9 cellular contexts compared by ENCODE assay signal in the genomic region with DNA sequence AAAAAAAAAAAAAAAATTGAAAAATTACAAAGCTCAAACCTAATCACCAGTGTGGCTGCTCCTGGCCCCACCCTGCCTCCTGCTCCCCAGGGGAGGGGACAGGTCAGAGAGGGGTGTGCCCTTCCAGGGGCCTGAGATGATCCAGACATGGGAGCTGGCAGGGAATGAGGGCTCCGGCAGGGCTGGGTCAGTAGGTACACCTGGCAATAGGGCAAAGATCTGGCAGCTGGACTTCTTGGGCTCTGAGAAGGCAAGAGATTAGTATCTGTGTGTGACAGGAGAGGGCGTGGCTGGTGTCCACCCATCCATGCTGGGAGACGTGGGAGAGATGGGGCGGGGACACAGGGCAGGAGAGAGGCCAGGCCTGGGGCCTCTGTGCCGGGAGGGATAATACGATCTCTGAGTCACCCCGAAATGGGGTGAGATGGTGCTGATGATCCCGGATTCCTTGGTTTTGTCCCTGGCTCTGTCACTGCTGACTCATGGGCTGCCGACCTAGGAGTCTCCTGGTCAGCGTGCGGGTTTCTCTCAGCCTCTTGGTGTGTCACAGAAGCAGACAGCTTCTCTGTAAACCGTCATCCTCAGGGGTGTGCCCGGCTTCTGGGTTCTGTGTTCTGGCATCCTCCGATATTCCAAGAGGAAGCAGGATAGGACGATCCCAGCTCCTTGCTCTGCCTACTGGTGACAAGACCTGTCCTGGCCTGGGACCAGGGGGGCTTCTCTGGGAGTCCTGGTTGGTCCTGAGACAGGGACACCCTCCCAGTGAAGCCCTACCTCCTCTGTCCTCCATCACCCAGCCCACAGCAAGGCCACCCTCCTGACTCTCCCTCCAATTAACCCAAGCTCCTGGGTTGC. TPM values are rescaled to one million over a fixed set of nuclear protein-coding genes. Genes with fewer than 3 reads are reported as not detected.
A peak's percentile ranks its signal among the peaks of the same experiment; 100 is the strongest.
DNase-seq lines count a peak whose midpoint lies in the region; ATAC-seq and TF ChIP-seq lines count a peak whose summit lies in the region.
"Had no signal": no experiment of that assay in that cellular context is flagged by ENCODE, and none has a peak within 500 bp of the region (broad histone marks: within the 10 kb centered on the region; RNA-seq: fewer than 3 reads in every experiment).

No MANE protein-coding gene starts in this region.

- 75 to 83% (median 79%) methylated on average over 11 to 15 of the region's 15 CpGs for WGBS in spleen, 5 donors

- H3K27me3 ChIP-seq in HCT116 (ENCODE audit: insufficient read depth, low read length) (no peaks in the 10 kb centered on the region), spleen (replicated peaks in 1 of 7) (no peaks in the 10 kb centered on the region)
- H3K27me3 ChIP-seq: dorsolateral prefrontal cortex had no signal

- H2AFZ ChIP-seq in HCT116 (ENCODE audit: low read depth, low read length, poor library complexity, severe bottlenecking), result no peak overlapping the region

- no peak overlapping the region for H3K4me3 Mint-ChIP-seq in stimulated activated effector memory CD8-positive, alpha-beta T cell treated with anti-CD3 and anti-CD28 coated beads, Interleukin-12 subunit alpha, Interleukin-12 subunit beta, amount 100 ng/mL, for 72 hours

- no peaks in the 10 kb centered on the region for H4K20me1 ChIP-seq in HCT116 (ENCODE audit: insufficient read depth)

- H3K27ac Mint-ChIP-seq in stimulated activated effector memory CD8-positive, alpha-beta T cell treated with anti-CD3 and anti-CD28 coated beads, Interleukin-12 subunit alpha, Interleukin-12 subunit beta, amount 100 ng/mL, for 72 hours, result no peak overlapping the region

- H3K4me1 ChIP-seq in HCT116 (ENCODE audit: control insufficient read depth in 1 of 2, insufficient read depth in 2 of 2, low read length in 2 of 2), result peaks cover 60 to 78% of the 10 kb centered on the region in 2 experiments
- H3K4me1 ChIP-seq in spleen, result peaks cover 6 to 21% (median 15%) of the 10 kb centered on the region in 6 donors

- TF ChIP-seq RAD21 in HCT116 (IDR thresholded peaks at IDR 0.05; ENCODE audit: low read depth), result no peak

- CTCF ChIA-PET in HCT116 (lab: Charles Lee), result interaction anchor here (0.5 to 1.1 kb wide), 3 partner anchors 11 to 84 kb away, joined by 3 read pairs; a partner anchor contains a TSS

- peaks cover 11% of the 10 kb centered on the region for H3K4me1 Mint-ChIP-seq in stimulated activated effector memory CD8-positive, alpha-beta T cell treated with anti-CD3 and anti-CD28 coated beads, Interleukin-12 subunit alpha, Interleukin-12 subunit beta, amount 100 ng/mL, for 72 hours

- no peak for TF ChIP-seq POLR2A in HCT116 (IDR thresholded peaks at IDR 0.05; ENCODE audit: borderline replicate concordance, extremely low read depth, insufficient read depth, insufficient read length)
- TF ChIP-seq POLR2A in spleen (IDR thresholded peaks at IDR 0.05), result no peak

- TF ChIP-seq CTCF in HCT116 (IDR thresholded peaks at IDR 0.05 in 2 of 3, conservative IDR thresholded peaks at IDR 0.05 in 1 of 3; ENCODE audit: borderline replicate concordance in 1 of 3, insufficient read depth in 1 of 3, low read depth in 2 of 3, low read length in 2 of 3) (no peak), fibroblast of pulmonary artery (IDR thresholded peaks at IDR 0.05; ENCODE audit: low read length, missing control alignments) (no peak), spleen (IDR thresholded peaks at IDR 0.05 in 8 of 11, conservative IDR thresholded peaks at IDR 0.05 in 3 of 11) (no peak)

- no TSS peak for BruUV-seq in HCT116 (replicated peaks; lab: Mats Ljungman, UMichigan)

- POLR2A ChIA-PET in HCT116 (lab: Charles Lee), result interaction anchor here (1.0 to 3.5 kb wide), 10 partner anchors 8 to 198 kb away, joined by 3 to 30 read pairs (median 6); a partner anchor contains a TSS

- no peaks in the 10 kb centered on the region for H3K9me3 Mint-ChIP-seq in stimulated activated effector memory CD8-positive, alpha-beta T cell treated with anti-CD3 and anti-CD28 coated beads, Interleukin-12 subunit alpha, Interleukin-12 subunit beta, amount 100 ng/mL, for 72 hours

- H3K79me2 ChIP-seq in HCT116 (ENCODE audit: insufficient read depth, low read length), result no peaks in the 10 kb centered on the region

- DNase-seq in HCT116 (ENCODE audit: low read depth, low spot score) (peak; percentile 93), SHP77 (lab: John Stamatoyannopoulos, UW) (peak; percentile 17 to 60), fibroblast of pulmonary artery (ENCODE audit: low read depth) (peak; percentile 66), spleen (peak; percentile 56), DMS114 treated with DMSO at 0.1 percent for 48 hours (lab: John Stamatoyannopoulos, UW; ENCODE audit: unreplicated experiment) (no peak), NCI-H524 treated with DMSO at 0.1 percent for 48 hours (lab: John Stamatoyannopoulos, UW) (no peak)
- no peak for DNase-seq in stimulated activated effector memory CD8-positive, alpha-beta T cell treated with anti-CD3 and anti-CD28 coated beads, Interleukin-12 subunit alpha, Interleukin-12 subunit beta, amount 100 ng/mL, for 72 hours (ENCODE audit: low spot score in 2 of 2)

- peak overlapping the region; percentile 61 for H3K9ac ChIP-seq in HCT116 (ENCODE audit: low read length)

- peak overlapping the region; percentile 94 for H3K4me2 ChIP-seq in HCT116 (ENCODE audit: low read length)

- no peaks in the 10 kb centered on the region for H3K36me3 Mint-ChIP-seq in stimulated activated effector memory CD8-positive, alpha-beta T cell treated with anti-CD3 and anti-CD28 coated beads, Interleukin-12 subunit alpha, Interleukin-12 subunit beta, amount 100 ng/mL, for 72 hours

- intact Hi-C loops in HCT116 (cut with micrococcal nuclease) (loop anchor here (2.0 kb wide), 1 partner anchor 14 kb away; no protein-coding TSS in a partner anchor), spleen (cut with DNase I; ENCODE audit: low total_unique reads) (no loop called here)

- H3K4me3 ChIP-seq in HCT116 (replicated peaks in 1 of 2; ENCODE audit: low read depth in 1 of 2, low read length in 2 of 2) (peak overlapping the region; percentile 20 to 42), fibroblast of pulmonary artery (replicated peaks; ENCODE audit: low read depth, low read length) (no peak overlapping the region), spleen (no peak overlapping the region)
- H3K4me3 ChIP-seq: dorsolateral prefrontal cortex had no signal

- ATAC-seq in HCT116 (peak; percentile 93), HG02938 (IDR thresholded peaks at IDR 0.05; ENCODE audit: unreplicated experiment) (no peak)
- ATAC-seq in stimulated activated effector memory CD8-positive, alpha-beta T cell treated with anti-CD3 and anti-CD28 coated beads, Interleukin-12 subunit alpha, Interleukin-12 subunit beta, amount 100 ng/mL, for 72 hours, result no peak

- no peaks in the 10 kb centered on the region for H3K36me3 ChIP-seq in HCT116 (ENCODE audit: control insufficient read depth in 1 of 2, insufficient read depth in 2 of 2, low read length in 2 of 2)
- no peaks in the 10 kb centered on the region for H3K36me3 ChIP-seq in spleen

- RAD21 ChIA-PET in HCT116 (lab: Charles Lee; ENCODE audit: low non-redundant PET in 1 of 2, low total read pairs in 2 of 2, uncharacterized antibody in 2 of 2, unreplicated experiment in 2 of 2), result interaction anchor here in 1 of 2 experiments (0.6 kb wide), 1 partner anchor 12 kb away, joined by 4 read pairs; no protein-coding TSS in a partner anchor

- no peaks in the 10 kb centered on the region for H3K9me2 ChIP-seq in HCT116 (ENCODE audit: insufficient read depth)

- H3K9me3 ChIP-seq in HCT116 (ENCODE audit: control insufficient read depth in 1 of 2, insufficient read depth in 1 of 2, low read depth in 1 of 2, low read length in 2 of 2), result no peaks in the 10 kb centered on the region
- no peaks in the 10 kb centered on the region for H3K9me3 ChIP-seq in spleen

- peak overlapping the region; percentile 82 for H3K27ac ChIP-seq in HCT116 (ENCODE audit: low read depth, low read length)
- H3K27ac ChIP-seq in spleen, result no peak overlapping the region
- H3K27ac ChIP-seq: dorsolateral prefrontal cortex had no signal

TF ChIP-seq in HCT116, 20 proteins besides CTCF, POLR2A, EP300 and RAD21:
- TF ChIP-seq YY1 (IDR thresholded peaks at IDR 0.05; ENCODE audit: extremely low read depth, insufficient replicate concordance, low read depth, low read length) (peak; percentile 7), POLR2AphosphoS5 (IDR thresholded peaks at IDR 0.05; ENCODE audit: low read depth, low read length) (peak; percentile 85)
- TF ChIP-seq, protein P1, sequence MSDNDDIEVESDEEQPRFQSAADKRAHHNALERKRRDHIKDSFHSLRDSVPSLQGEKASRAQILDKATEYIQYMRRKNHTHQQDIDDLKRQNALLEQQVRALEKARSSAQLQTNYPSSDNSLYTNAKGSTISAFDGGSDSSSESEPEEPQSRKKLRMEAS (IDR thresholded peaks at IDR 0.05), result no peak
- TF ChIP-seq, protein P2, sequence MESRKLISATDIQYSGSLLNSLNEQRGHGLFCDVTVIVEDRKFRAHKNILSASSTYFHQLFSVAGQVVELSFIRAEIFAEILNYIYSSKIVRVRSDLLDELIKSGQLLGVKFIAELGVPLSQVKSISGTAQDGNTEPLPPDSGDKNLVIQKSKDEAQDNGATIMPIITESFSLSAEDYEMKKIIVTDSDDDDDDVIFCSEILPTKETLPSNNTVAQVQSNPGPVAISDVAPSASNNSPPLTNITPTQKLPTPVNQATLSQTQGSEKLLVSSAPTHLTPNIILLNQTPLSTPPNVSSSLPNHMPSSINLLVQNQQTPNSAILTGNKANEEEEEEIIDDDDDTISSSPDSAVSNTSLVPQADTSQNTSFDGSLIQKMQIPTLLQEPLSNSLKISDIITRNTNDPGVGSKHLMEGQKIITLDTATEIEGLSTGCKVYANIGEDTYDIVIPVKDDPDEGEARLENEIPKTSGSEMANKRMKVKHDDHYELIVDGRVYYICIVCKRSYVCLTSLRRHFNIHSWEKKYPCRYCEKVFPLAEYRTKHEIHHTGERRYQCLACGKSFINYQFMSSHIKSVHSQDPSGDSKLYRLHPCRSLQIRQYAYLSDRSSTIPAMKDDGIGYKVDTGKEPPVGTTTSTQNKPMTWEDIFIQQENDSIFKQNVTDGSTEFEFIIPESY (IDR thresholded peaks at IDR 0.05; ENCODE audit: extremely low read depth, insufficient replicate concordance, low read length), result peak; percentile 43

RNA-seq across cellular contexts. Expression of a gene that starts 8.2 kb away (rescaled TPM):
- total RNA-seq in HCT116 (2021; ENCODE audit: unreplicated experiment) (234 TPM), spleen (1 to 10 TPM in 1 of 7 donors, under 1 TPM in 5, not detected in 1; 0.13 to 1.0 (median 0.24) TPM)
- 401 and 646 TPM in 2 replicates for polyA plus RNA-seq in HCT116 (2012)
- polyA plus RNA-seq in spleen, result under 1 TPM; 0.33 to 0.77 (median 0.39) TPM

RNA-seq across cellular contexts. Expression of a gene that starts 19.8 kb away (rescaled TPM):
- total RNA-seq in HCT116 (2021; ENCODE audit: unreplicated experiment) (30.4 TPM), spleen (1 to 10 TPM; 1.4 to 8.5 (median 4.4) TPM)
- polyA plus RNA-seq in HCT116 (2012), result 36.9 and 40.2 TPM in 2 replicates
- 1 to 10 TPM in 1 of 3 donors, under 1 TPM in 2; 0.59 to 2.6 (median 0.67) TPM for polyA plus RNA-seq in spleen

RNA-seq across cellular contexts. Expression of a gene that starts 38.4 kb away (rescaled TPM):
- total RNA-seq in HCT116 (2021; ENCODE audit: unreplicated experiment), result 1.1 TPM
- polyA plus RNA-seq in HCT116 (2012), result 0.81 and 0.85 TPM in 2 replicates
- not detected for total RNA-seq in spleen
- polyA plus RNA-seq in spleen, result not detected

RNA-seq across cellular contexts. Expression of a gene that starts 52.5 kb away (rescaled TPM):
- total RNA-seq in HCT116 (2021; ENCODE audit: unreplicated experiment) (19.2 TPM), spleen (not detected)
- polyA plus RNA-seq in HCT116 (2012), result 41.6 and 56.2 TPM in 2 replicates
- under 1 TPM; 0.13 to 0.26 (median 0.26) TPM for polyA plus RNA-seq in spleen

Comparison
In these comparisons a context has a peak if more than half of its experiments do, and no peak if none do; other contexts are left out.
1. DNase-seq: peak in HCT116 (single experiment), SHP77 (2 of 2), fibroblast of pulmonary artery (single experiment) and spleen (single experiment); none in DMS114 treated with DMSO at 0.1 percent for 48 hours (single experiment), stimulated activated effector memory CD8-positive, alpha-beta T cell treated with anti-CD3 and anti-CD28 coated beads, Interleukin-12 subunit alpha, Interleukin-12 subunit beta, amount 100 ng/mL, for 72 hours (0 of 2) and NCI-H524 treated with DMSO at 0.1 percent for 48 hours (single experiment).
2. H3K4me3 ChIP-seq: peak in HCT116 (2 of 2); none in fibroblast of pulmonary artery (single experiment) and spleen (0 of 8).
3. RNA of a gene that starts 8.2 kb away (total RNA-seq): 234 TPM in HCT116 (single experiment); 0.13 to 1.0 TPM in spleen; every median in the first group is over 100 times any median in the second.